ENCODE assay signal across 12 cellular contexts in genomic region chr2:54073796-54074195, GRCh38. TPM values are rescaled to one million over a fixed set of nuclear protein-coding genes. Genes with fewer than 3 reads are reported as not detected.
DNase-seq lines count a peak whose midpoint lies in the region; ATAC-seq and TF ChIP-seq lines count a peak whose summit lies in the region.
"Had no signal": no experiment of that assay in that cellular context is flagged by ENCODE, and none has a peak within 500 bp of the region (broad histone marks: within the 10 kb centered on the region; RNA-seq: fewer than 3 reads in every experiment).

No MANE protein-coding gene starts in this region.

- no peaks in the 10 kb centered on the region for H3K36me3 ChIP-seq in left lung
- H3K36me3 ChIP-seq: heart left ventricle had no signal

- H3K9me3 Mint-ChIP-seq in activated CD4-positive, alpha-beta T cell treated with anti-CD3 and anti-CD28 coated beads, Interleukin-2, amount 10 ng/mL, durations not matched to agents 7 days and 5 days, result no peaks in the 10 kb centered on the region
- no peaks in the 10 kb centered on the region for H3K9me3 Mint-ChIP-seq in T-helper 1 cell treated with Interleukin-12 subunit alpha and Interleukin-12 subunit beta and Interleukin-4 antibody, amounts not matched to agents 30 μg/mL and 1 μg/mL, for 36 hours

- ATAC-seq in HG02852 (IDR thresholded peaks at IDR 0.05; ENCODE audit: unreplicated experiment), result peak; percentile 86
- ATAC-seq in left lung, result peak; percentile 29
- ATAC-seq in HG03432 (IDR thresholded peaks at IDR 0.05; ENCODE audit: unreplicated experiment), result no peak
- ATAC-seq: stimulated activated naive CD8-positive, alpha-beta T cell treated with anti-CD3 and anti-CD28 coated beads, Interleukin-15, Interleukin-2, amounts not matched to agents 100 U/mL and 50 U/mL, for 24 hours had no signal

- TF ChIP-seq CTCF in left lung (IDR thresholded peaks at IDR 0.05), result no peak

- H3K4me3 ChIP-seq in left lung, result no peak overlapping the region
- H3K4me3 ChIP-seq: heart left ventricle, SK-N-MC had no signal

- peaks cover 9% of the 10 kb centered on the region for H3K4me1 Mint-ChIP-seq in activated CD4-positive, alpha-beta T cell treated with anti-CD3 and anti-CD28 coated beads, Interleukin-2, amount 10 ng/mL, durations not matched to agents 7 days and 5 days
- peaks cover 17% of the 10 kb centered on the region for H3K4me1 Mint-ChIP-seq in T-helper 1 cell treated with Interleukin-12 subunit alpha and Interleukin-12 subunit beta and Interleukin-4 antibody, amounts not matched to agents 30 μg/mL and 1 μg/mL, for 36 hours (ENCODE audit: low read depth)

- no peak overlapping the region for H3K27ac ChIP-seq in left lung
- H3K27ac ChIP-seq: heart left ventricle, SK-N-MC had no signal

- no peaks in the 10 kb centered on the region for H3K9me3 ChIP-seq in left lung
- H3K9me3 ChIP-seq: heart left ventricle had no signal

- H3K27ac Mint-ChIP-seq in activated CD4-positive, alpha-beta T cell treated with anti-CD3 and anti-CD28 coated beads, Interleukin-2, amount 10 ng/mL, durations not matched to agents 7 days and 5 days, result peak overlapping the region; percentile 41
- peak overlapping the region; percentile 41 for H3K27ac Mint-ChIP-seq in T-helper 1 cell treated with Interleukin-12 subunit alpha and Interleukin-12 subunit beta and Interleukin-4 antibody, amounts not matched to agents 30 μg/mL and 1 μg/mL, for 36 hours

- no peak for DNase-seq in activated CD4-positive, alpha-beta T cell treated with anti-CD3 and anti-CD28 coated beads, Interleukin-2, amount 10 ng/mL, durations not matched to agents 7 days and 5 days
- no peak for DNase-seq in activated CD4-positive, alpha-beta T cell treated with anti-CD3 and anti-CD28 coated beads, Interleukin-2, amount 50 U/mL, for 4 hours
- DNase-seq in left lung (no peak), ecto neural progenitor cell (ENCODE audit: low spot score) (no peak), NK-92 (lab: John Stamatoyannopoulos, UW; ENCODE audit: unreplicated experiment) (no peak)
- DNase-seq: heart left ventricle; NCI-H2081; stimulated activated naive CD8-positive, alpha-beta T cell treated with anti-CD3 and anti-CD28 coated beads, Interleukin-15, Interleukin-2, amounts not matched to agents 100 U/mL and 50 U/mL, for 24 hours had no signal

- CTCF ChIA-PET in activated CD4-positive, alpha-beta T cell treated with anti-CD3 and anti-CD28 coated beads, Interleukin-2, amount 10 ng/mL, durations not matched to agents 7 days and 5 days (lab: Charles Lee), result interaction anchor here (0.6 kb wide), 2 partner anchors 15 to 27 kb away, joined by 3 read pairs; no protein-coding TSS in a partner anchor

- intact Hi-C loops in left lung (cut with DNase I), result no loop called here

- no peaks in the 10 kb centered on the region for H3K27me3 Mint-ChIP-seq in activated CD4-positive, alpha-beta T cell treated with anti-CD3 and anti-CD28 coated beads, Interleukin-2, amount 10 ng/mL, durations not matched to agents 7 days and 5 days
- no peaks in the 10 kb centered on the region for H3K27me3 Mint-ChIP-seq in T-helper 1 cell treated with Interleukin-12 subunit alpha and Interleukin-12 subunit beta and Interleukin-4 antibody, amounts not matched to agents 30 μg/mL and 1 μg/mL, for 36 hours (ENCODE audit: low read depth)

- no peaks in the 10 kb centered on the region for H3K4me1 ChIP-seq in left lung

- POLR2A ChIA-PET in activated CD4-positive, alpha-beta T cell treated with anti-CD3 and anti-CD28 coated beads, Interleukin-2, amount 10 ng/mL, durations not matched to agents 7 days and 5 days (lab: Charles Lee), result no interaction called here

- H3K36me3 Mint-ChIP-seq in activated CD4-positive, alpha-beta T cell treated with anti-CD3 and anti-CD28 coated beads, Interleukin-2, amount 10 ng/mL, durations not matched to agents 7 days and 5 days (ENCODE audit: low read depth), result no peaks in the 10 kb centered on the region
- H3K36me3 Mint-ChIP-seq in T-helper 1 cell treated with Interleukin-12 subunit alpha and Interleukin-12 subunit beta and Interleukin-4 antibody, amounts not matched to agents 30 μg/mL and 1 μg/mL, for 36 hours (ENCODE audit: low read depth), result no peaks in the 10 kb centered on the region

- no peaks in the 10 kb centered on the region for H3K27me3 ChIP-seq in left lung
- H3K27me3 ChIP-seq: heart left ventricle had no signal

- no peak overlapping the region for H3K4me3 Mint-ChIP-seq in activated CD4-positive, alpha-beta T cell treated with anti-CD3 and anti-CD28 coated beads, Interleukin-2, amount 10 ng/mL, durations not matched to agents 7 days and 5 days
- no peak overlapping the region for H3K4me3 Mint-ChIP-seq in T-helper 1 cell treated with Interleukin-12 subunit alpha and Interleukin-12 subunit beta and Interleukin-4 antibody, amounts not matched to agents 30 μg/mL and 1 μg/mL, for 36 hours

RNA-seq across cellular contexts. Expression of gene ACYP2, which starts 41.6 kb away (rescaled TPM):
- total RNA-seq in activated CD4-positive, alpha-beta T cell treated with anti-CD3 and anti-CD28 coated beads, Interleukin-2, amount 10 ng/mL, durations not matched to agents 7 days and 5 days, result 10 to 100 TPM; 12.9 to 13.1 TPM
- 10 to 100 TPM; 18.8 to 20.6 TPM for total RNA-seq in left lung
